In genomic region chr17:42179911-42180410, GRCh38 we compare ENCODE assay signal across 1 cellular context.
TF ChIP-seq lines count a peak whose summit lies in the region.

No MANE protein-coding gene starts in this region.

TF ChIP-seq in HepG2, 621 proteins besides CTCF, POLR2A, EP300 and RAD21 (continued from another document and continues in another):
- TF ChIP-seq KIAA2018 (CRISPR knock-in tag; IDR thresholded peaks at IDR 0.05; ENCODE audit: borderline replicate concordance) (no peak), ZNF496 (CRISPR knock-in tag; IDR thresholded peaks at IDR 0.05; ENCODE audit: insufficient replicate concordance) (no peak), PITX1 (CRISPR knock-in tag; IDR thresholded peaks at IDR 0.05) (peak; percentile 64; the same call in 1 of the 2 replicates), ZNF350 (CRISPR knock-in tag; IDR thresholded peaks at IDR 0.05; ENCODE audit: borderline replicate concordance, low read depth) (no peak), FOXJ3 (CRISPR knock-in tag; IDR thresholded peaks at IDR 0.05; ENCODE audit: borderline replicate concordance) (no peak), HCFC1 (IDR thresholded peaks at IDR 0.05; ENCODE audit: low read depth, low read length) (peak; percentile 24; the same call in 1 of the 2 replicates), ZNF720 (CRISPR knock-in tag; IDR thresholded peaks at IDR 0.05) (peak; percentile 92; the same call in 1 of the 2 replicates), TOPORS (CRISPR knock-in tag; IDR thresholded peaks at IDR 0.05) (peak; percentile 18; the same call in 1 of the 2 replicates), ZNF556 (CRISPR knock-in tag; IDR thresholded peaks at IDR 0.05; ENCODE audit: borderline replicate concordance) (0 out of 2 replicates have a peak, but pooled peaks have one; percentile 47), ZNF713 (CRISPR knock-in tag; IDR thresholded peaks at IDR 0.05) (no peak), FOSL2 (CRISPR knock-in tag; IDR thresholded peaks at IDR 0.05) (peak; percentile 64), HMGXB4 (CRISPR knock-in tag; IDR thresholded peaks at IDR 0.05; ENCODE audit: borderline replicate concordance in 1 of 2, low read depth in 1 of 2) (peak in 1 of 2 experiments; percentile 64; a peak in 1 of 4 replicates), ZNF142 (CRISPR knock-in tag; IDR thresholded peaks at IDR 0.05) (peak; percentile 87), LRRFIP1 (CRISPR knock-in tag; conservative IDR thresholded peaks at IDR 0.05) (peak; percentile 96), ZNF570 (CRISPR knock-in tag; IDR thresholded peaks at IDR 0.05; ENCODE audit: borderline replicate concordance) (no peak), STAG1 (CRISPR knock-in tag; IDR thresholded peaks at IDR 0.05) (0 out of 2 replicates have a peak, but pooled peaks have one; percentile 10), GPN1 (CRISPR knock-in tag; IDR thresholded peaks at IDR 0.05; ENCODE audit: borderline replicate concordance) (no peak; the same call in 1 of the 2 replicates), SMARCE1 (IDR thresholded peaks at IDR 0.05; ENCODE audit: borderline replicate concordance) (no peak), HOXA3 (CRISPR knock-in tag; IDR thresholded peaks at IDR 0.05) (peak; percentile 79), MBNL3 (CRISPR knock-in tag; conservative IDR thresholded peaks at IDR 0.05) (no peak), ZNF7 (CRISPR knock-in tag; IDR thresholded peaks at IDR 0.05) (no peak; the same call in 1 of the 2 replicates), ZFP90 (CRISPR knock-in tag; IDR thresholded peaks at IDR 0.05; ENCODE audit: borderline replicate concordance) (peak; percentile 94; the same call in 1 of the 2 replicates), BATF2 (CRISPR knock-in tag; IDR thresholded peaks at IDR 0.05) (peak; percentile 58), KMT2B (CRISPR knock-in tag; IDR thresholded peaks at IDR 0.05) (peak; percentile 86)
- TF ChIP-seq, protein P1, sequence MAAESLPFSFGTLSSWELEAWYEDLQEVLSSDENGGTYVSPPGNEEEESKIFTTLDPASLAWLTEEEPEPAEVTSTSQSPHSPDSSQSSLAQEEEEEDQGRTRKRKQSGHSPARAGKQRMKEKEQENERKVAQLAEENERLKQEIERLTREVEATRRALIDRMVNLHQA (CRISPR knock-in tag; IDR thresholded peaks at IDR 0.05) = no peak
- TF ChIP-seq, protein P2, sequence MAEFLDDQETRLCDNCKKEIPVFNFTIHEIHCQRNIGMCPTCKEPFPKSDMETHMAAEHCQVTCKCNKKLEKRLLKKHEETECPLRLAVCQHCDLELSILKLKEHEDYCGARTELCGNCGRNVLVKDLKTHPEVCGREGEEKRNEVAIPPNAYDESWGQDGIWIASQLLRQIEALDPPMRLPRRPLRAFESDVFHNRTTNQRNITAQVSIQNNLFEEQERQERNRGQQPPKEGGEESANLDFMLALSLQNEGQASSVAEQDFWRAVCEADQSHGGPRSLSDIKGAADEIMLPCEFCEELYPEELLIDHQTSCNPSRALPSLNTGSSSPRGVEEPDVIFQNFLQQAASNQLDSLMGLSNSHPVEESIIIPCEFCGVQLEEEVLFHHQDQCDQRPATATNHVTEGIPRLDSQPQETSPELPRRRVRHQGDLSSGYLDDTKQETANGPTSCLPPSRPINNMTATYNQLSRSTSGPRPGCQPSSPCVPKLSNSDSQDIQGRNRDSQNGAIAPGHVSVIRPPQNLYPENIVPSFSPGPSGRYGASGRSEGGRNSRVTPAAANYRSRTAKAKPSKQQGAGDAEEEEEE (CRISPR knock-in tag; IDR thresholded peaks at IDR 0.05; ENCODE audit: borderline replicate concordance) = no peak
- TF ChIP-seq, protein P3, sequence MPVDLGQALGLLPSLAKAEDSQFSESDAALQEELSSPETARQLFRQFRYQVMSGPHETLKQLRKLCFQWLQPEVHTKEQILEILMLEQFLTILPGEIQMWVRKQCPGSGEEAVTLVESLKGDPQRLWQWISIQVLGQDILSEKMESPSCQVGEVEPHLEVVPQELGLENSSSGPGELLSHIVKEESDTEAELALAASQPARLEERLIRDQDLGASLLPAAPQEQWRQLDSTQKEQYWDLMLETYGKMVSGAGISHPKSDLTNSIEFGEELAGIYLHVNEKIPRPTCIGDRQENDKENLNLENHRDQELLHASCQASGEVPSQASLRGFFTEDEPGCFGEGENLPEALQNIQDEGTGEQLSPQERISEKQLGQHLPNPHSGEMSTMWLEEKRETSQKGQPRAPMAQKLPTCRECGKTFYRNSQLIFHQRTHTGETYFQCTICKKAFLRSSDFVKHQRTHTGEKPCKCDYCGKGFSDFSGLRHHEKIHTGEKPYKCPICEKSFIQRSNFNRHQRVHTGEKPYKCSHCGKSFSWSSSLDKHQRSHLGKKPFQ (CRISPR knock-in tag; IDR thresholded peaks at IDR 0.05; ENCODE audit: insufficient replicate concordance) = peak; percentile 90
- TF ChIP-seq, protein P4, sequence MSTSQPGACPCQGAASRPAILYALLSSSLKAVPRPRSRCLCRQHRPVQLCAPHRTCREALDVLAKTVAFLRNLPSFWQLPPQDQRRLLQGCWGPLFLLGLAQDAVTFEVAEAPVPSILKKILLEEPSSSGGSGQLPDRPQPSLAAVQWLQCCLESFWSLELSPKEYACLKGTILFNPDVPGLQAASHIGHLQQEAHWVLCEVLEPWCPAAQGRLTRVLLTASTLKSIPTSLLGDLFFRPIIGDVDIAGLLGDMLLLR (CRISPR knock-in tag; IDR thresholded peaks at IDR 0.05) = peak; percentile 69
